ENCODE assay signal across 8 cellular contexts in the genomic region with DNA sequence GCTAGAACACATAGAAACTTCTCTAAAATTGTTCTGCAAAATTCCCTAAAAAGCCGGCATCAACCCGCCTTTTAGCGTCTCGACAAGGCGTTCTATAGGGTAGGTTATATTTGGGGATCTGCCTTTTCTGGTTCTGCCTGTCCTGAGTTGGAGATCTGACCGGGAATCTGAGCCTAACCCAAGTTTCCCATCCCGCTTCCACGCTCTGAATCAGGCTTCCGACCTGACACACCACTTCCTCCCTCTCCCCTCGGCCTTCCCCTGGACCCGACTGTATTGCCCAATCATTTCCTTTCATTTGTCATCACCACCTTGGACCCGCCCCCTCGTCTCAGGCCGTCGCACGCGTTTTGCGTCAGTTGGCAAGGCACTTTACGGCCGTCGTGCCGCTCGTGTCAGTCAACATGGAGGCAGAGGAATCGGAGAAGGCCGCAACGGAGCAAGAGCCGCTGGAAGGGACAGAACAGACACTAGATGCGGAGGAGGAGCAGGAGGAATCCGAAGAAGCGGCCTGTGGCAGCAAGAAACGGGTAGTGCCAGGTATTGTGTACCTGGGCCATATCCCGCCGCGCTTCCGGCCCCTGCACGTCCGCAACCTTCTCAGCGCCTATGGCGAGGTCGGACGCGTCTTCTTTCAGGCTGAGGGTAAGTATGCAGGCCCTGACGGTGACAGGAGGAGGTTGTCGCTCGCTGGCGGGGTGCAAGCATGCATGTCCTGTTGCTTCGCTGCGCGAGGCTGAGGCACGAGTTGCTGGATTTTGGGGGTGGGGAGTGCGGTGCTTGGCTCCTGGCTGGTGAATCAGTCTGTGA.
DNase-seq lines count a peak whose midpoint lies in the region; ATAC-seq lines count a peak whose summit lies in the region.

A gene (plus strand): TSS at position 375 of the 810 bp plus-strand sequence. CDS start 30 bp downstream, at position 405.

- peak; percentile 91 to 99 (median 98) for DNase-seq in C1 segment of cervical spinal cord (lab: John Stamatoyannopoulos, UW)
- peak; percentile 99 for DNase-seq in NCI-H748 (lab: John Stamatoyannopoulos, UW; ENCODE audit: unreplicated experiment)
- DNase-seq in activated CD4-positive, alpha-beta T cell treated with anti-CD3 and anti-CD28 coated beads, Interleukin-2, amount 50 U/mL, for 1 hour, result peak; percentile 97
- DNase-seq in dedifferentiated amniotic fluid mesenchymal stem cell (ENCODE audit: extremely low spot score), result peak; percentile 99
- peak; percentile 99 for DNase-seq in left kidney (ENCODE audit: low read depth, low spot score)
- DNase-seq in stimulated activated CD4-positive, alpha-beta T cell treated with anti-CD3 and anti-CD28 coated beads, Interleukin-2, amount 100 ng/mL, for 24 hours, result peak; percentile 95 to 98

- ATAC-seq in GM19372 (IDR thresholded peaks at IDR 0.05; ENCODE audit: low read depth, unreplicated experiment) (peak; percentile 82), HG03521 (IDR thresholded peaks at IDR 0.05; ENCODE audit: unreplicated experiment) (peak; percentile 79)

Comparison
In these comparisons a context has a peak if more than half of its experiments do, and no peak if none do; other contexts are left out.
1. Peak in every context shown above with its lines: DNase-seq and ATAC-seq.